In the genomic region with DNA sequence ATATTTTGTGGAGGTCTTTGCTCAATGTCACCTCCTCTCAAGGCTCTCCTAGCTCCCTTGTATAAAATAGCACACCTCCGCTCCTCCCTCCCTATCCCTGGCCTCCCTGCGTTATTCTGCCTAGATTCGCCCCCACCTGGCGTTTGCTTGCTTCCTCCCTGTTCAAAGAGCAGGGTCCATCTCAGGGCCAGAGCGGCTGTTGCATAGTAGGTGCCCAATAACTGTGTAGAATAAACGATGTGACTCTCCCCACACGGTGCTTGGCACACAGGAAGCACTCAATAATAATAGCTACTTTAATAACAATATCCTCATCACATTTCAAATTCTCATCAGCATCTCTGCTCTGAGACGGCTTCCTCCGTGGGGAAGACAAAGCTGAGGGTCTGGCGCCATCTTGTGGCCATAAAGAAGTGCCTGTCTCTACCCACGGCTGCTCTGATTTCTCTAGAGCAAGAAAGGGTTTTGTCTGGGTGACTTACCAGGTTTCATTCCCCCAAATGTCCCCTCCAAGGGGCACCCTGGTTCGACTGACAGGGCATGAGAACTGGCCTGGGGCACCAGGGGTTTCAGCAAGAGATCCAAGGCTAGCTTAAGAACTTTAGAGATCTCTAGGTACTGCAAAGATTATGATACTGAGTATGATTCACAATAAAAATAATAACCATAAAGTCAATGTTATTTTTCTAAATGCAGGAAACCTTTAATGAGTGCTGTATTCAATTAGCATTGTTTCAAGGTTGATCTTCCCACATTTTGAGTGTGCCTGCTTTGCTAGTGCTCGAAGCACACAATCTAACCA, we compare ENCODE assay signal across 8 cellular contexts. TPM values are rescaled to one million over a fixed set of nuclear protein-coding genes. Genes with fewer than 3 reads are reported as not detected.
A peak's percentile ranks its signal among the peaks of the same experiment; 100 is the strongest.
DNase-seq lines count a peak whose midpoint lies in the region; TF ChIP-seq lines count a peak whose summit lies in the region.

No MANE protein-coding gene starts in this region.

- CTCF ChIA-PET in activated naive CD4-positive, alpha-beta T cell treated with anti-CD3 and anti-CD28 coated beads, Interleukin-2, amount 10 ng/mL, durations not matched to agents 7 days and 5 days (lab: Charles Lee), result interaction anchor here (0.6 to 10.9 kb wide), 19 partner anchors 9 to 459 kb away, joined by 3 to 275 read pairs (median 5); a partner anchor contains a TSS

- H3K4me3 Mint-ChIP-seq in activated naive CD4-positive, alpha-beta T cell treated with anti-CD3 and anti-CD28 coated beads, Interleukin-2, amount 10 ng/mL, durations not matched to agents 7 days and 5 days, result no peak overlapping the region
- H3K4me3 Mint-ChIP-seq in glutamatergic neuron (ENCODE audit: unreplicated experiment), result peak overlapping the region; percentile 36

- peak; percentile 89 for TF ChIP-seq CTCF in glutamatergic neuron (IDR thresholded peaks at IDR 0.05; ENCODE audit: partially characterized antibody, unreplicated experiment)

- intact Hi-C loops in posterior vena cava (cut with DNase I), result loop anchor here (1.0 to 5.0 kb wide), 3 partner anchors 23 to 63 kb away; no protein-coding TSS in a partner anchor

- H3K9me3 Mint-ChIP-seq in activated naive CD4-positive, alpha-beta T cell treated with anti-CD3 and anti-CD28 coated beads, Interleukin-2, amount 10 ng/mL, durations not matched to agents 7 days and 5 days, result no peaks in the 10 kb centered on the region
- H3K9me3 Mint-ChIP-seq in glutamatergic neuron (ENCODE audit: unreplicated experiment), result peaks cover 5% of the 10 kb centered on the region

- H3K27me3 Mint-ChIP-seq in activated naive CD4-positive, alpha-beta T cell treated with anti-CD3 and anti-CD28 coated beads, Interleukin-2, amount 10 ng/mL, durations not matched to agents 7 days and 5 days, result peaks cover 72% of the 10 kb centered on the region
- H3K27me3 Mint-ChIP-seq in glutamatergic neuron (ENCODE audit: unreplicated experiment), result peaks cover 12% of the 10 kb centered on the region

- no peaks in the 10 kb centered on the region for H3K36me3 Mint-ChIP-seq in activated naive CD4-positive, alpha-beta T cell treated with anti-CD3 and anti-CD28 coated beads, Interleukin-2, amount 10 ng/mL, durations not matched to agents 7 days and 5 days
- no peaks in the 10 kb centered on the region for H3K36me3 Mint-ChIP-seq in glutamatergic neuron (ENCODE audit: unreplicated experiment)

- no peak overlapping the region for H3K27ac Mint-ChIP-seq in activated naive CD4-positive, alpha-beta T cell treated with anti-CD3 and anti-CD28 coated beads, Interleukin-2, amount 10 ng/mL, durations not matched to agents 7 days and 5 days
- peak overlapping the region; percentile 81 for H3K27ac Mint-ChIP-seq in glutamatergic neuron (ENCODE audit: unreplicated experiment)

- peaks cover 21% of the 10 kb centered on the region for H3K4me1 Mint-ChIP-seq in activated naive CD4-positive, alpha-beta T cell treated with anti-CD3 and anti-CD28 coated beads, Interleukin-2, amount 10 ng/mL, durations not matched to agents 7 days and 5 days
- H3K4me1 Mint-ChIP-seq in glutamatergic neuron (ENCODE audit: low read depth, unreplicated experiment), result peaks cover 47% of the 10 kb centered on the region

- DNase-seq in GDM1 (lab: John Stamatoyannopoulos, UW) (peak; percentile 62), MV-4-11 (lab: John Stamatoyannopoulos, UW) (peak; percentile 70), SKM-1 (lab: John Stamatoyannopoulos, UW; ENCODE audit: unreplicated experiment) (peak; percentile 51), glutamatergic neuron (peak; percentile 78), posterior vena cava (ENCODE audit: low spot score) (peak; percentile 93), ureter (ENCODE audit: low spot score) (peak; percentile 82), COLO829 (ENCODE audit: low spot score) (no peak)
- DNase-seq in activated naive CD4-positive, alpha-beta T cell treated with anti-CD3 and anti-CD28 coated beads, Interleukin-2, amount 10 ng/mL, durations not matched to agents 7 days and 5 days, result peak; percentile 84

RNA-seq across cellular contexts. Expression of a gene that starts 16.1 kb away (rescaled TPM):
- total RNA-seq in glutamatergic neuron (ENCODE audit: unreplicated experiment), result 192 TPM
- total RNA-seq in posterior vena cava, result 100 to 1,000 TPM in 1 of 2 donors, 10 to 100 TPM in 1; 84.1 to 137 TPM
- total RNA-seq in ureter, result 26.9 TPM

RNA-seq across cellular contexts. Expression of a gene that starts 52.9 kb away (rescaled TPM):
- total RNA-seq in glutamatergic neuron (ENCODE audit: unreplicated experiment) (86.6 TPM), posterior vena cava (10 to 100 TPM; 12.8 to 13.8 TPM), ureter (8.1 TPM)
